Comparison of ENCODE assay signal across 8 cellular contexts in the genomic region with DNA sequence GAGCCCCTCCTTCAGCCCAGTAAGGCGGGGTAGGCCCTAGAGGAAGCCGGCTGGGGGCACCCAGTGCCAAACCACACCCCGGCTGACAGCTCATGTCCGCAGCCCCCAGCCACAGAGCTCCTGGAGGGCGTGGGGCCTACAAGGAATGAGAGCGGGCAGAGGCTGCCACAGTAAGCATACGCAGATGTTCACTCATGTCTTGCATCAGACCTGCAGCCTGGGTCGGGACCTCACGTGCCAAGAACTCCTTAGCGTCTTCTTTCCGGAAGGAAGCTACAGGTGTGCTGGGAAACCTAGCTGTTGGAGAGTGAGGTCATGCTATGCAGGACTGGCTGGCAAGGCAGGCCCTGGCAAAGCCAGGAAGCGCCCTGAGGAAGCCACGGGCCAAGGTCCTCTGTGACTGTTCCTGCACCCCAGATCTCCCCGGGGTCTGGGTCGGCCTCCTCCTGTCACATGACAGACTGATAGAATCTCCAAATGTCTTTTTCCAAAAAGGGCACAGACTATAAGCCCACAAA. TPM values are rescaled to one million over a fixed set of nuclear protein-coding genes. Genes with fewer than 3 reads are reported as not detected.
DNase-seq lines count a peak whose midpoint lies in the region; ATAC-seq lines count a peak whose summit lies in the region.

No MANE protein-coding gene starts in this region.

- no peaks in the 10 kb centered on the region for H3K36me3 Mint-ChIP-seq in T-cell

- H3K4me3 Mint-ChIP-seq in T-cell, result peak overlapping the region; percentile 82 to 87 (median 84)

- CTCF ChIA-PET in T-cell (lab: Charles Lee), result interaction anchor here in 1 of 2 donors (0.6 to 1.3 kb wide), 2 partner anchors 16 to 143 kb away, joined by 3 to 6 read pairs; no protein-coding TSS in a partner anchor

- POLR2A ChIA-PET in T-cell (lab: Charles Lee), result no interaction called here

- no peaks in the 10 kb centered on the region for H3K9me3 Mint-ChIP-seq in T-cell

- H3K4me1 Mint-ChIP-seq in T-cell, result peaks cover 41 to 52% (median 42%) of the 10 kb centered on the region in 3 donors

- no peaks in the 10 kb centered on the region for H3K27me3 Mint-ChIP-seq in T-cell

- H3K27ac Mint-ChIP-seq in T-cell, result peak overlapping the region; percentile 76 to 88

- ATAC-seq in T-cell (replicated peaks in 1 of 4) (no peak), sciatic nerve (peak; percentile 3)

- DNase-seq in activated effector memory CD4-positive, alpha-beta T cell treated with anti-CD3 and anti-CD28 coated beads, Interleukin-2, amount 50 U/mL, for 16 hours, result peak; percentile 73
- no peak for DNase-seq in activated effector memory CD4-positive, alpha-beta T cell treated with Interleukin-2 at 50 U/mL for 16 hours
- DNase-seq in T-cell (peak in 3 of 34 experiments; percentile 12 to 39 (median 18)), fibroblast of gingiva (ENCODE audit: low read depth) (peak; percentile 92), sciatic nerve (ENCODE audit: low spot score) (no peak), SHP77 (lab: John Stamatoyannopoulos, UW) (no peak), NCI-H1436 treated with DMSO at 0.1 percent for 48 hours (lab: John Stamatoyannopoulos, UW) (no peak)
- DNase-seq in activated CD4-positive, alpha-beta T cell treated with anti-CD3 and anti-CD28 coated beads, Interleukin-2, amount 50 U/mL, for 48 hours, result no peak

- intact Hi-C loops in sciatic nerve (cut with DNase I), result loop anchor here (5.0 kb wide), 1 partner anchor 249 kb away; no protein-coding TSS in a partner anchor

RNA-seq across cellular contexts. Expression of a gene that starts 1.6 kb away (rescaled TPM):
- total RNA-seq in T-cell (10 to 100 TPM; 44.3 to 73.7 (median 68.8) TPM), sciatic nerve (34.5 TPM)

RNA-seq across cellular contexts. Expression of a gene that starts 11.5 kb away (rescaled TPM):
- under 1 TPM in 2 of 5 donors, not detected in 3; 0.43 to 0.44 TPM for total RNA-seq in T-cell
- 0.36 TPM for total RNA-seq in sciatic nerve

RNA-seq across cellular contexts. Expression of a gene that starts 18.3 kb away (rescaled TPM):
- total RNA-seq in T-cell (1 to 10 TPM; 1.1 to 5.7 (median 1.7) TPM), sciatic nerve (0.76 TPM)

RNA-seq across cellular contexts. Expression of a gene that starts 18.6 kb away (rescaled TPM):
- total RNA-seq in T-cell, result 1 to 10 TPM; 2.9 to 6.8 (median 5.8) TPM
- 107 TPM for total RNA-seq in sciatic nerve

RNA-seq across cellular contexts. Expression of a gene that starts 24.1 kb away (rescaled TPM):
- total RNA-seq in T-cell (10 to 100 TPM; 16.1 to 31.9 (median 22.0) TPM), sciatic nerve (15.5 TPM)

Comparison
In these comparisons a context has a peak if more than half of its experiments do, and no peak if none do; other contexts are left out.
1. DNase-seq: peak in activated effector memory CD4-positive, alpha-beta T cell treated with anti-CD3 and anti-CD28 coated beads, Interleukin-2, amount 50 U/mL, for 16 hours (single experiment) and fibroblast of gingiva (single experiment); none in activated effector memory CD4-positive, alpha-beta T cell treated with Interleukin-2 at 50 U/mL for 16 hours (single experiment), sciatic nerve (single experiment), SHP77 (0 of 2), activated CD4-positive, alpha-beta T cell treated with anti-CD3 and anti-CD28 coated beads, Interleukin-2, amount 50 U/mL, for 48 hours (0 of 2) and NCI-H1436 treated with DMSO at 0.1 percent for 48 hours (single experiment).